Comparison of ENCODE assay signal across 8 cellular contexts in genomic region chr2:238290079-238290478, GRCh38. TPM values are rescaled to one million over a fixed set of nuclear protein-coding genes. Genes with fewer than 3 reads are reported as not detected.
A peak's percentile ranks its signal among the peaks of the same experiment; 100 is the strongest.
DNase-seq lines count a peak whose midpoint lies in the region; ATAC-seq and TF ChIP-seq lines count a peak whose summit lies in the region.

No MANE protein-coding gene starts in this region.

- H3K4me3 ChIP-seq in CD4-positive, alpha-beta memory T cell (ENCODE audit: low read length in 2 of 2) = no peak overlapping the region
- no peak overlapping the region for H3K4me3 ChIP-seq in right atrium auricular region
- no peak overlapping the region for H3K4me3 ChIP-seq in MG63

- H3K36me3 ChIP-seq in CD4-positive, alpha-beta memory T cell (ENCODE audit: insufficient read depth, low read length) = no peaks in the 10 kb centered on the region
- no peaks in the 10 kb centered on the region for H3K36me3 ChIP-seq in right atrium auricular region
- H3K36me3 ChIP-seq in MG63 = no peaks in the 10 kb centered on the region

- peak overlapping the region; percentile 29 to 97 (median 92) for H3K27ac Mint-ChIP-seq in CD4-positive, alpha-beta memory T cell

- CTCF ChIA-PET in CD4-positive, alpha-beta memory T cell (lab: Charles Lee; ENCODE audit: partially characterized antibody) = no interaction called here

- intact Hi-C loops in CD4-positive, alpha-beta memory T cell (cut with micrococcal nuclease) = no loop called here

- H3K27me3 Mint-ChIP-seq in CD4-positive, alpha-beta memory T cell = no peaks in the 10 kb centered on the region

- peaks cover 14 to 44% (median 31%) of the 10 kb centered on the region in 4 donors for H3K4me1 Mint-ChIP-seq in CD4-positive, alpha-beta memory T cell

- no peaks in the 10 kb centered on the region for H3K9me3 ChIP-seq in CD4-positive, alpha-beta memory T cell (ENCODE audit: control insufficient read depth in 1 of 2, low read length in 2 of 2)
- H3K9me3 ChIP-seq in right atrium auricular region (no peaks in the 10 kb centered on the region), MG63 (no peaks in the 10 kb centered on the region)

- no peaks in the 10 kb centered on the region for H3K9me3 Mint-ChIP-seq in CD4-positive, alpha-beta memory T cell

- peak overlapping the region; percentile 72 for H3K27ac ChIP-seq in CD4-positive, alpha-beta memory T cell (ENCODE audit: low read depth, low read length)
- peak overlapping the region; percentile 88 to 93 for H3K27ac ChIP-seq in right atrium auricular region

- ATAC-seq in GM18870 (IDR thresholded peaks at IDR 0.05; ENCODE audit: unreplicated experiment) = no peak

- TF ChIP-seq CTCF in right atrium auricular region (IDR thresholded peaks at IDR 0.05) = no peak

- POLR2A ChIA-PET in CD4-positive, alpha-beta memory T cell (lab: Charles Lee; ENCODE audit: partially characterized antibody) = interaction anchor here (1.8 kb wide), 1 partner anchor 87 kb away, joined by 6 read pairs; the partner anchor contains the start of gene ILKAP

- peak in 3 of 5 donors; percentile 6 to 56 (median 9) for DNase-seq in CD4-positive, alpha-beta memory T cell
- peak; percentile 93 for DNase-seq in NCI-H146 (lab: John Stamatoyannopoulos, UW)
- DNase-seq in activated CD8-positive, alpha-beta memory T cell treated with anti-CD3 and anti-CD28 coated beads, Interleukin-2, amount 50 U/mL, for 4 hours = peak; percentile 57
- peak; percentile 77 for DNase-seq in right atrium auricular region (ENCODE audit: low spot score)
- DNase-seq in stimulated activated CD8-positive, alpha-beta memory T cell treated with anti-CD3 and anti-CD28 coated beads, Interleukin-12 subunit alpha, Interleukin-12 subunit beta, amount 100 ng/mL, for 1 hour (ENCODE audit: low read depth) = peak; percentile 21
- DNase-seq in MG63 = no peak
- DNase-seq in NCI-H524 (lab: John Stamatoyannopoulos, UW) = no peak

- peaks cover 0 to 3% of the 10 kb centered on the region in 2 donors for H3K36me3 Mint-ChIP-seq in CD4-positive, alpha-beta memory T cell

- no peaks in the 10 kb centered on the region for H3K27me3 ChIP-seq in CD4-positive, alpha-beta memory T cell (ENCODE audit: insufficient read depth, low read length)
- no peaks in the 10 kb centered on the region for H3K27me3 ChIP-seq in right atrium auricular region
- no peaks in the 10 kb centered on the region for H3K27me3 ChIP-seq in MG63

- peaks cover 35% of the 10 kb centered on the region for H3K4me1 ChIP-seq in CD4-positive, alpha-beta memory T cell (ENCODE audit: insufficient read depth, low read length)
- H3K4me1 ChIP-seq in right atrium auricular region = peaks cover 0 to 50% of the 10 kb centered on the region in 2 donors

- peak overlapping the region; percentile 76 to 95 (median 91) for H3K4me3 Mint-ChIP-seq in CD4-positive, alpha-beta memory T cell

RNA-seq across cellular contexts. Expression of gene PER2, which starts 1.7 kb away (rescaled TPM):
- 10 to 100 TPM; 11.5 to 13.4 TPM for total RNA-seq in CD4-positive, alpha-beta memory T cell
- polyA plus RNA-seq in CD4-positive, alpha-beta memory T cell = 1 to 10 TPM in 1 of 2 donors, under 1 TPM in 1; 0.42 to 5.3 TPM
- total RNA-seq in right atrium auricular region = 1 to 10 TPM; 5.2 to 9.4 TPM
- total RNA-seq in MG63 (2014; rRNA removed; shearing (Covaris generic); ENCODE audit: low replicate concordance) = 0.54 and 0.72 TPM in 2 replicates

RNA-seq across cellular contexts. Expression of gene TRAF3IP1, which starts 30.2 kb away (rescaled TPM):
- total RNA-seq in CD4-positive, alpha-beta memory T cell = 10 to 100 TPM in 1 of 2 experiments, 1 to 10 TPM in 1; 6.8 to 11.0 TPM
- polyA plus RNA-seq in CD4-positive, alpha-beta memory T cell = 1 to 10 TPM; 3.0 to 6.6 TPM
- total RNA-seq in right atrium auricular region = 1 to 10 TPM; 5.0 to 5.8 TPM
- total RNA-seq in MG63 (2014; rRNA removed; shearing (Covaris generic); ENCODE audit: low replicate concordance) = 3.3 and 3.8 TPM in 2 replicates

RNA-seq across cellular contexts. Expression of gene HES6, which starts 50.2 kb away (rescaled TPM):
- total RNA-seq in CD4-positive, alpha-beta memory T cell = 1 to 10 TPM in 1 of 2 experiments, under 1 TPM in 1; 0.67 to 2.1 TPM
- 1 to 10 TPM in 1 of 2 donors, under 1 TPM in 1; 0.99 to 4.9 TPM for polyA plus RNA-seq in CD4-positive, alpha-beta memory T cell
- total RNA-seq in right atrium auricular region = 1 to 10 TPM; 2.5 to 4.8 TPM
- 23.5 and 30.4 TPM in 2 replicates for total RNA-seq in MG63 (2014; rRNA removed; shearing (Covaris generic); ENCODE audit: low replicate concordance)

Comparison
In these comparisons a context has a peak if more than half of its experiments do, and no peak if none do; other contexts are left out.
1. DNase-seq: peak in CD4-positive, alpha-beta memory T cell (3 of 5), NCI-H146 (single experiment), activated CD8-positive, alpha-beta memory T cell treated with anti-CD3 and anti-CD28 coated beads, Interleukin-2, amount 50 U/mL, for 4 hours (single experiment), right atrium auricular region (single experiment) and stimulated activated CD8-positive, alpha-beta memory T cell treated with anti-CD3 and anti-CD28 coated beads, Interleukin-12 subunit alpha, Interleukin-12 subunit beta, amount 100 ng/mL, for 1 hour (single experiment); none in MG63 (single experiment) and NCI-H524 (0 of 2).